In genomic region chr21:15761508-15762100, GRCh38 we compare ENCODE assay signal across 1 cellular context.
TF ChIP-seq lines count a peak whose summit lies in the region.

No MANE protein-coding gene starts in this region.

TF ChIP-seq in HepG2, 621 proteins besides CTCF, POLR2A, EP300 and RAD21 (continued from another document):
- TF ChIP-seq, protein P1, sequence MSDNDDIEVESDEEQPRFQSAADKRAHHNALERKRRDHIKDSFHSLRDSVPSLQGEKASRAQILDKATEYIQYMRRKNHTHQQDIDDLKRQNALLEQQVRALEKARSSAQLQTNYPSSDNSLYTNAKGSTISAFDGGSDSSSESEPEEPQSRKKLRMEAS (IDR thresholded peaks at IDR 0.05): peak; percentile 32; the same call in 1 of the 2 replicates
- TF ChIP-seq ZNF761 (CRISPR knock-in tag; conservative IDR thresholded peaks at IDR 0.05): no peak
- TF ChIP-seq, protein P2, sequence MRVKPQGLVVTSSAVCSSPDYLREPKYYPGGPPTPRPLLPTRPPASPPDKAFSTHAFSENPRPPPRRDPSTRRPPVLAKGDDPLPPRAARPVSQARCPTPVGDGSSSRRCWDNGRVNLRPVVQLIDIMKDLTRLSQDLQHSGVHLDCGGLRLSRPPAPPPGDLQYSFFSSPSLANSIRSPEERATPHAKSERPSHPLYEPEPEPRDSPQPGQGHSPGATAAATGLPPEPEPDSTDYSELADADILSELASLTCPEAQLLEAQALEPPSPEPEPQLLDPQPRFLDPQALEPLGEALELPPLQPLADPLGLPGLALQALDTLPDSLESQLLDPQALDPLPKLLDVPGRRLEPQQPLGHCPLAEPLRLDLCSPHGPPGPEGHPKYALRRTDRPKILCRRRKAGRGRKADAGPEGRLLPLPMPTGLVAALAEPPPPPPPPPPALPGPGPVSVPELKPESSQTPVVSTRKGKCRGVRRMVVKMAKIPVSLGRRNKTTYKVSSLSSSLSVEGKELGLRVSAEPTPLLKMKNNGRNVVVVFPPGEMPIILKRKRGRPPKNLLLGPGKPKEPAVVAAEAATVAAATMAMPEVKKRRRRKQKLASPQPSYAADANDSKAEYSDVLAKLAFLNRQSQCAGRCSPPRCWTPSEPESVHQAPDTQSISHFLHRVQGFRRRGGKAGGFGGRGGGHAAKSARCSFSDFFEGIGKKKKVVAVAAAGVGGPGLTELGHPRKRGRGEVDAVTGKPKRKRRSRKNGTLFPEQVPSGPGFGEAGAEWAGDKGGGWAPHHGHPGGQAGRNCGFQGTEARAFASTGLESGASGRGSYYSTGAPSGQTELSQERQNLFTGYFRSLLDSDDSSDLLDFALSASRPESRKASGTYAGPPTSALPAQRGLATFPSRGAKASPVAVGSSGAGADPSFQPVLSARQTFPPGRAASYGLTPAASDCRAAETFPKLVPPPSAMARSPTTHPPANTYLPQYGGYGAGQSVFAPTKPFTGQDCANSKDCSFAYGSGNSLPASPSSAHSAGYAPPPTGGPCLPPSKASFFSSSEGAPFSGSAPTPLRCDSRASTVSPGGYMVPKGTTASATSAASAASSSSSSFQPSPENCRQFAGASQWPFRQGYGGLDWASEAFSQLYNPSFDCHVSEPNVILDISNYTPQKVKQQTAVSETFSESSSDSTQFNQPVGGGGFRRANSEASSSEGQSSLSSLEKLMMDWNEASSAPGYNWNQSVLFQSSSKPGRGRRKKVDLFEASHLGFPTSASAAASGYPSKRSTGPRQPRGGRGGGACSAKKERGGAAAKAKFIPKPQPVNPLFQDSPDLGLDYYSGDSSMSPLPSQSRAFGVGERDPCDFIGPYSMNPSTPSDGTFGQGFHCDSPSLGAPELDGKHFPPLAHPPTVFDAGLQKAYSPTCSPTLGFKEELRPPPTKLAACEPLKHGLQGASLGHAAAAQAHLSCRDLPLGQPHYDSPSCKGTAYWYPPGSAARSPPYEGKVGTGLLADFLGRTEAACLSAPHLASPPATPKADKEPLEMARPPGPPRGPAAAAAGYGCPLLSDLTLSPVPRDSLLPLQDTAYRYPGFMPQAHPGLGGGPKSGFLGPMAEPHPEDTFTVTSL (CRISPR knock-in tag; IDR thresholded peaks at IDR 0.05; ENCODE audit: borderline replicate concordance): peak; percentile 62; the same call in 1 of the 2 replicates
- 0 out of 2 replicates have a peak, but pooled peaks have one; percentile 22 for TF ChIP-seq GATAD2A (CRISPR knock-in tag; IDR thresholded peaks at IDR 0.05)
- TF ChIP-seq NCOR1 (IDR thresholded peaks at IDR 0.05; ENCODE audit: borderline replicate concordance, low read length): peak; percentile 47; the same call in 1 of the 2 replicates
- 0 out of 2 replicates have a peak, but pooled peaks have one; percentile 40 for TF ChIP-seq HNF4G (IDR thresholded peaks at IDR 0.05; ENCODE audit: borderline replicate concordance, low read depth, low read length)
- TF ChIP-seq HNF4G (CRISPR knock-in tag; IDR thresholded peaks at IDR 0.05; ENCODE audit: borderline replicate concordance, low read depth): peak; percentile 50; the same call in 1 of the 2 replicates
- TF ChIP-seq ZNF329 (CRISPR knock-in tag; IDR thresholded peaks at IDR 0.05; ENCODE audit: low read depth): no peak
- TF ChIP-seq ASH2L (IDR thresholded peaks at IDR 0.05; ENCODE audit: insufficient read length, low read depth, low read length): peak; percentile 31
- TF ChIP-seq ELF3 (CRISPR knock-in tag; IDR thresholded peaks at IDR 0.05): peak; percentile 50; the same call in 1 of the 2 replicates
- no peak for TF ChIP-seq GABPA (IDR thresholded peaks at IDR 0.05; ENCODE audit: low read depth, low read length)
- peak; percentile 48 for TF ChIP-seq GABPA (CRISPR knock-in tag; IDR thresholded peaks at IDR 0.05; ENCODE audit: low read depth)
- no peak for TF ChIP-seq ZNF749 (CRISPR knock-in tag; IDR thresholded peaks at IDR 0.05; ENCODE audit: borderline replicate concordance)
- TF ChIP-seq ZSCAN30 (CRISPR knock-in tag; IDR thresholded peaks at IDR 0.05): no peak
- TF ChIP-seq TBX2 (CRISPR knock-in tag; IDR thresholded peaks at IDR 0.05; ENCODE audit: borderline replicate concordance): 0 out of 2 replicates have a peak, but pooled peaks have one; percentile 22
- TF ChIP-seq NR2F1 (CRISPR knock-in tag; IDR thresholded peaks at IDR 0.05): peak; percentile 18 to 84; a peak in 3 of 4 replicates
- peak; percentile 30; the same call in 1 of the 2 replicates for TF ChIP-seq CREM (IDR thresholded peaks at IDR 0.05)
- TF ChIP-seq CREM (CRISPR knock-in tag; IDR thresholded peaks at IDR 0.05): no peak
- TF ChIP-seq IRF2 (CRISPR knock-in tag; IDR thresholded peaks at IDR 0.05): peak; percentile 19; the same call in 1 of the 2 replicates
- no peak for TF ChIP-seq ZNF225 (CRISPR knock-in tag; IDR thresholded peaks at IDR 0.05)
- peak; percentile 41; the same call in 1 of the 2 replicates for TF ChIP-seq HOXA3 (CRISPR knock-in tag; IDR thresholded peaks at IDR 0.05)
- TF ChIP-seq PAXIP1 (CRISPR knock-in tag; conservative IDR thresholded peaks at IDR 0.05): peak; percentile 69
- TF ChIP-seq NFIC (IDR thresholded peaks at IDR 0.05; ENCODE audit: low read length): peak; percentile 85
- no peak for TF ChIP-seq ZNF468 (CRISPR knock-in tag; IDR thresholded peaks at IDR 0.05)
- TF ChIP-seq, protein P3, sequence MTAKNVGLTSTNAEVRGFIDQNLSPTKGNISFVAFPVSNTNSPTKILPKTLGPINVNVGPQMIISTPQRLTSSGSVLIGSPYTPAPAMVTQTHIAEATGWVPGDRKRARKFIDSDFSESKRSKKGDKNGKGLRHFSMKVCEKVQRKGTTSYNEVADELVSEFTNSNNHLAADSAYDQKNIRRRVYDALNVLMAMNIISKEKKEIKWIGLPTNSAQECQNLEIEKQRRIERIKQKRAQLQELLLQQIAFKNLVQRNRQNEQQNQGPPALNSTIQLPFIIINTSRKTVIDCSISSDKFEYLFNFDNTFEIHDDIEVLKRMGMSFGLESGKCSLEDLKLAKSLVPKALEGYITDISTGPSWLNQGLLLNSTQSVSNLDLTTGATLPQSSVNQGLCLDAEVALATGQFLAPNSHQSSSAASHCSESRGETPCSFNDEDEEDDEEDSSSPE (CRISPR knock-in tag; IDR thresholded peaks at IDR 0.05): no peak
